In genomic region chr2:196335238-196335637, GRCh38 we compare ENCODE assay signal across 13 cellular contexts.
DNase-seq lines count a peak whose midpoint lies in the region; FAIRE-seq and TF ChIP-seq lines count a peak whose summit lies in the region.
"Had no signal": no experiment of that assay in that cellular context is flagged by ENCODE, and none has a peak within 500 bp of the region (broad histone marks: within the 10 kb centered on the region; RNA-seq: fewer than 3 reads in every experiment).

No MANE protein-coding gene starts in this region.

- no peak overlapping the region for H3K4me3 Mint-ChIP-seq in astrocyte (ENCODE audit: unreplicated experiment)
- H3K4me3 Mint-ChIP-seq: CD4-positive, CD25-positive, alpha-beta regulatory T cell had no signal

- no peaks in the 10 kb centered on the region for H3K36me3 ChIP-seq in astrocyte (ENCODE audit: insufficient read depth, low read length)

- H2AFZ ChIP-seq in astrocyte (ENCODE audit: low read depth, low read length) = no peak overlapping the region

- H3K27ac Mint-ChIP-seq in astrocyte (ENCODE audit: unreplicated experiment) = peak overlapping the region; percentile 83
- H3K27ac Mint-ChIP-seq: CD4-positive, CD25-positive, alpha-beta regulatory T cell had no signal

- H3K27ac ChIP-seq in astrocyte (ENCODE audit: low read depth, low read length) = peak overlapping the region; percentile 70
- H3K27ac ChIP-seq: VCaP had no signal

- FAIRE-seq in astrocyte (lab: Jason Lieb, UNC) = peak; percentile 94

- no peaks in the 10 kb centered on the region for H3K9me3 ChIP-seq in astrocyte (ENCODE audit: insufficient read depth, low read depth, low read length)

- H3K36me3 Mint-ChIP-seq in astrocyte (ENCODE audit: low read depth, unreplicated experiment) = no peaks in the 10 kb centered on the region
- H3K36me3 Mint-ChIP-seq: CD4-positive, CD25-positive, alpha-beta regulatory T cell had no signal

- DNase-seq in AG09309 (ENCODE audit: low read depth) = peak; percentile 47
- peak; percentile 89 for DNase-seq in HS-5 (ENCODE audit: low read depth)
- peak; percentile 87 for DNase-seq in astrocyte (ENCODE audit: low read depth)
- DNase-seq in hepatic stellate cell (ENCODE audit: low spot score) = peak; percentile 38
- no peak for DNase-seq in activated T-cell treated with anti-CD3 and anti-CD28 coated beads, Interleukin-2, amount 50 U/mL, for 1 hour
- no peak for DNase-seq in CD1c-positive myeloid dendritic cell (ENCODE audit: extremely low spot score)
- DNase-seq in mucosa of gallbladder (ENCODE audit: low spot score) = no peak
- no peak for DNase-seq in NCI-H187 treated with DMSO at 0.1 percent for 48 hours (lab: John Stamatoyannopoulos, UW)
- DNase-seq: activated T-cell treated with anti-CD3 and anti-CD28 coated beads for 4 hours; CD4-positive, CD25-positive, alpha-beta regulatory T cell; SHP77 treated with DMSO at 0.1 percent for 48 hours; stimulated activated CD4-positive, alpha-beta T cell treated with anti-CD3 and anti-CD28 coated beads, Interleukin-2, amount 100 ng/mL, for 24 hours had no signal

- no peaks in the 10 kb centered on the region for H3K27me3 ChIP-seq in astrocyte (ENCODE audit: insufficient read depth, low read length)

- no peak overlapping the region for H3K9ac ChIP-seq in astrocyte (ENCODE audit: low read length)

- peaks cover 38% of the 10 kb centered on the region for H3K4me1 ChIP-seq in astrocyte (ENCODE audit: insufficient read depth, low read length)

- H4K20me1 ChIP-seq in astrocyte (ENCODE audit: insufficient read depth, low read length) = no peaks in the 10 kb centered on the region

- TF ChIP-seq CTCF in AG09309 (IDR thresholded peaks at IDR 0.05; ENCODE audit: control insufficient read depth, insufficient read depth, low read depth, low read length, missing control alignments) (no peak), astrocyte (IDR thresholded peaks at IDR 0.05; ENCODE audit: insufficient read depth, low read depth, low read length) (no peak)

- peaks cover 44% of the 10 kb centered on the region for H3K4me1 Mint-ChIP-seq in astrocyte (ENCODE audit: low read depth, unreplicated experiment)

- H3K27me3 Mint-ChIP-seq in astrocyte (ENCODE audit: low read depth, unreplicated experiment) = no peaks in the 10 kb centered on the region

- peak overlapping the region; percentile 43 for H3K4me2 ChIP-seq in astrocyte (ENCODE audit: low read length)

- no peaks in the 10 kb centered on the region for H3K9me3 Mint-ChIP-seq in astrocyte (ENCODE audit: unreplicated experiment)

- H3K4me3 ChIP-seq in AG09309 (ENCODE audit: control insufficient read depth, low read depth, low read length) = no peak overlapping the region
- no peak overlapping the region for H3K4me3 ChIP-seq in astrocyte (ENCODE audit: insufficient read depth, low read depth, low read length)

- H3K79me2 ChIP-seq in astrocyte (ENCODE audit: insufficient read depth, low read length) = no peaks in the 10 kb centered on the region

Comparison
In these comparisons a context has a peak if more than half of its experiments do, and no peak if none do; other contexts are left out.
1. DNase-seq: peak in AG09309 (single experiment), HS-5 (single experiment), astrocyte (single experiment) and hepatic stellate cell (single experiment); none in activated T-cell treated with anti-CD3 and anti-CD28 coated beads, Interleukin-2, amount 50 U/mL, for 1 hour (single experiment), CD1c-positive myeloid dendritic cell (single experiment), mucosa of gallbladder (single experiment) and NCI-H187 treated with DMSO at 0.1 percent for 48 hours (single experiment).